1 cellular context compared by ENCODE assay signal in the genomic region with DNA sequence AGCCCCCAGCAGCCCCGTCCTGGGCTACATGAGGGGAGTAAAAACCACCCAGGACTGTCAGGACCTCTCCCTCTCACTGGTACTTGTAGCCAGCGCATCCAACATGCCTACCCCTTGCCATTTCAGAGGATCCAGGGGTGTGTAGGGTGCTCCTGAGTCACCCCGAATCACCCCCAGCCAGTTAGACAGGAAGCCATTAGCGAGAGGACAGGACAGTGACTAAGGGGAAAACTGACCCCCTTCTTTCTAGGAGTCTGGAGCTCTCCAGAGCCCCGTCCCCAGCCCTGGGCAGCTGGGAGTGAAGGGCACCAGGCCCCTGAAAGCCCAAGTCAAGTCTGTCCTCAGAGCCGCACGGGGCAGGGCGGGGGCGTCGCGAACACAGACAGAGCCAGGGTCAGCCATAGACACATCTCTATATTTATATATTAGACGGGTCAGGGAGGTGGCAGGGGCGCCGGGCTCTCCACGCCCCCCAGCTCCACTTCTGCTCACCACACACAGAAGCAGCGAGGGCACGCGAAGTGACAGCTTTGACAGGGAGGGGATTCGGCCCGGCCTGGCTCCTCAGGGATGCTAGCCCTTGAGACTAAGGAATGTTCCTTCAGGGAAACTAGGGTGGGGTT.
TF ChIP-seq lines count a peak whose summit lies in the region.

No MANE protein-coding gene starts in this region.

TF ChIP-seq in A549, 52 proteins besides CTCF, POLR2A, EP300 and RAD21:
- no peak for TF ChIP-seq ZFP36 (IDR thresholded peaks at IDR 0.05; ENCODE audit: borderline replicate concordance, partially characterized antibody)
- no peak for TF ChIP-seq NPAS2 (CRISPR knock-in tag; IDR thresholded peaks at IDR 0.05; ENCODE audit: borderline replicate concordance)
- no peak for TF ChIP-seq NFE2L2 (conservative IDR thresholded peaks at IDR 0.05; ENCODE audit: low read length)
- TF ChIP-seq, protein P1, sequence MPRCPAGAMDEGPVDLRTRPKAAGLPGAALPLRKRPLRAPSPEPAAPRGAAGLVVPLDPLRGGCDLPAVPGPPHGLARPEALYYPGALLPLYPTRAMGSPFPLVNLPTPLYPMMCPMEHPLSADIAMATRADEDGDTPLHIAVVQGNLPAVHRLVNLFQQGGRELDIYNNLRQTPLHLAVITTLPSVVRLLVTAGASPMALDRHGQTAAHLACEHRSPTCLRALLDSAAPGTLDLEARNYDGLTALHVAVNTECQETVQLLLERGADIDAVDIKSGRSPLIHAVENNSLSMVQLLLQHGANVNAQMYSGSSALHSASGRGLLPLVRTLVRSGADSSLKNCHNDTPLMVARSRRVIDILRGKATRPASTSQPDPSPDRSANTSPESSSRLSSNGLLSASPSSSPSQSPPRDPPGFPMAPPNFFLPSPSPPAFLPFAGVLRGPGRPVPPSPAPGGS (IDR thresholded peaks at IDR 0.05): no peak
- no peak for TF ChIP-seq SREBF2 (IDR thresholded peaks at IDR 0.05)
- TF ChIP-seq, protein P2, sequence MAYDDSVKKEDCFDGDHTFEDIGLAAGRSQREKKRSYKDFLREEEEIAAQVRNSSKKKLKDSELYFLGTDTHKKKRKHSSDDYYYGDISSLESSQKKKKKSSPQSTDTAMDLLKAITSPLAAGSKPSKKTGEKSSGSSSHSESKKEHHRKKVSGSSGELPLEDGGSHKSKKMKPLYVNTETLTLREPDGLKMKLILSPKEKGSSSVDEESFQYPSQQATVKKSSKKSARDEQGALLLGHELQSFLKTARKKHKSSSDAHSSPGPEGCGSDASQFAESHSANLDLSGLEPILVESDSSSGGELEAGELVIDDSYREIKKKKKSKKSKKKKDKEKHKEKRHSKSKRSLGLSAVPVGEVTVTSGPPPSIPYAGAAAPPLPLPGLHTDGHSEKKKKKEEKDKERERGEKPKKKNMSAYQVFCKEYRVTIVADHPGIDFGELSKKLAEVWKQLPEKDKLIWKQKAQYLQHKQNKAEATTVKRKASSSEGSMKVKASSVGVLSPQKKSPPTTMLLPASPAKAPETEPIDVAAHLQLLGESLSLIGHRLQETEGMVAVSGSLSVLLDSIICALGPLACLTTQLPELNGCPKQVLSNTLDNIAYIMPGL (CRISPR knock-in tag; IDR thresholded peaks at IDR 0.05; ENCODE audit: borderline replicate concordance): no peak
- TF ChIP-seq ZNF302 (CRISPR knock-in tag; IDR thresholded peaks at IDR 0.05): no peak
- TF ChIP-seq ESRRA (IDR thresholded peaks at IDR 0.05; ENCODE audit: borderline replicate concordance, low read length): no peak
- TF ChIP-seq, protein P3, sequence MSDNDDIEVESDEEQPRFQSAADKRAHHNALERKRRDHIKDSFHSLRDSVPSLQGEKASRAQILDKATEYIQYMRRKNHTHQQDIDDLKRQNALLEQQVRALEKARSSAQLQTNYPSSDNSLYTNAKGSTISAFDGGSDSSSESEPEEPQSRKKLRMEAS (IDR thresholded peaks at IDR 0.05): no peak
- TF ChIP-seq, protein P4, sequence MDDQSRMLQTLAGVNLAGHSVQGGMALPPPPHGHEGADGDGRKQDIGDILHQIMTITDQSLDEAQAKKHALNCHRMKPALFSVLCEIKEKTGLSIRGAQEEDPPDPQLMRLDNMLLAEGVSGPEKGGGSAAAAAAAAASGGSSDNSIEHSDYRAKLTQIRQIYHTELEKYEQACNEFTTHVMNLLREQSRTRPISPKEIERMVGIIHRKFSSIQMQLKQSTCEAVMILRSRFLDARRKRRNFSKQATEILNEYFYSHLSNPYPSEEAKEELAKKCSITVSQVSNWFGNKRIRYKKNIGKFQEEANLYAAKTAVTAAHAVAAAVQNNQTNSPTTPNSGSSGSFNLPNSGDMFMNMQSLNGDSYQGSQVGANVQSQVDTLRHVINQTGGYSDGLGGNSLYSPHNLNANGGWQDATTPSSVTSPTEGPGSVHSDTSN (IDR thresholded peaks at IDR 0.05): no peak
- no peak for TF ChIP-seq KDM5A (IDR thresholded peaks at IDR 0.05)
- TF ChIP-seq, protein P5, sequence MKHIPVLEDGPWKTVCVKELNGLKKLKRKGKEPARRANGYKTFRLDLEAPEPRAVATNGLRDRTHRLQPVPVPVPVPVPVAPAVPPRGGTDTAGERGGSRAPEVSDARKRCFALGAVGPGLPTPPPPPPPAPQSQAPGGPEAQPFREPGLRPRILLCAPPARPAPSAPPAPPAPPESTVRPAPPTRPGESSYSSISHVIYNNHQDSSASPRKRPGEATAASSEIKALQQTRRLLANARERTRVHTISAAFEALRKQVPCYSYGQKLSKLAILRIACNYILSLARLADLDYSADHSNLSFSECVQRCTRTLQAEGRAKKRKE (CRISPR knock-in tag; IDR thresholded peaks at IDR 0.05; ENCODE audit: low read depth): no peak
- no peak for TF ChIP-seq CHD2 (IDR thresholded peaks at IDR 0.05; ENCODE audit: low read length, partially characterized antibody)
- TF ChIP-seq, protein P6, sequence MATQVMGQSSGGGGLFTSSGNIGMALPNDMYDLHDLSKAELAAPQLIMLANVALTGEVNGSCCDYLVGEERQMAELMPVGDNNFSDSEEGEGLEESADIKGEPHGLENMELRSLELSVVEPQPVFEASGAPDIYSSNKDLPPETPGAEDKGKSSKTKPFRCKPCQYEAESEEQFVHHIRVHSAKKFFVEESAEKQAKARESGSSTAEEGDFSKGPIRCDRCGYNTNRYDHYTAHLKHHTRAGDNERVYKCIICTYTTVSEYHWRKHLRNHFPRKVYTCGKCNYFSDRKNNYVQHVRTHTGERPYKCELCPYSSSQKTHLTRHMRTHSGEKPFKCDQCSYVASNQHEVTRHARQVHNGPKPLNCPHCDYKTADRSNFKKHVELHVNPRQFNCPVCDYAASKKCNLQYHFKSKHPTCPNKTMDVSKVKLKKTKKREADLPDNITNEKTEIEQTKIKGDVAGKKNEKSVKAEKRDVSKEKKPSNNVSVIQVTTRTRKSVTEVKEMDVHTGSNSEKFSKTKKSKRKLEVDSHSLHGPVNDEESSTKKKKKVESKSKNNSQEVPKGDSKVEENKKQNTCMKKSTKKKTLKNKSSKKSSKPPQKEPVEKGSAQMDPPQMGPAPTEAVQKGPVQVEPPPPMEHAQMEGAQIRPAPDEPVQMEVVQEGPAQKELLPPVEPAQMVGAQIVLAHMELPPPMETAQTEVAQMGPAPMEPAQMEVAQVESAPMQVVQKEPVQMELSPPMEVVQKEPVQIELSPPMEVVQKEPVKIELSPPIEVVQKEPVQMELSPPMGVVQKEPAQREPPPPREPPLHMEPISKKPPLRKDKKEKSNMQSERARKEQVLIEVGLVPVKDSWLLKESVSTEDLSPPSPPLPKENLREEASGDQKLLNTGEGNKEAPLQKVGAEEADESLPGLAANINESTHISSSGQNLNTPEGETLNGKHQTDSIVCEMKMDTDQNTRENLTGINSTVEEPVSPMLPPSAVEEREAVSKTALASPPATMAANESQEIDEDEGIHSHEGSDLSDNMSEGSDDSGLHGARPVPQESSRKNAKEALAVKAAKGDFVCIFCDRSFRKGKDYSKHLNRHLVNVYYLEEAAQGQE (IDR thresholded peaks at IDR 0.05): no peak
TF ChIP-seq in A549: peak in this region for 0.
